Comparison of ENCODE assay signal across 21 cellular contexts in genomic region chr3:184774996-184775715, GRCh38.
"Had no signal": no experiment of that assay in that cellular context is flagged by ENCODE, and none has a peak within 500 bp of the region (broad histone marks: within the 10 kb centered on the region; RNA-seq: fewer than 3 reads in every experiment).

No MANE protein-coding gene starts in this region.

- DNase-seq: effector CD8-positive, alpha-beta T cell; foreskin melanocyte; kidney; left cardiac atrium; left ventricle myocardium inferior; lower lobe of right lung; mesenchymal stem cell; naive thymus-derived CD4-positive, alpha-beta T cell; nephron progenitor cell; right cardiac atrium; stimulated activated CD4-positive, alpha-beta T cell treated with anti-CD3 and anti-CD28 coated beads, Interleukin-15, amount 100 ng/mL, for 24 hours; stimulated activated CD4-positive, alpha-beta T cell treated with anti-CD3 and anti-CD28 coated beads, Interleukin-1b, Interleukin-23, amount 100 ng/mL, for 48 hours; stimulated activated CD4-positive, alpha-beta T cell treated with anti-CD3 and anti-CD28 coated beads, Interleukin-4, amount 100 ng/mL, for 24 hours; stimulated activated naive B cell treated with anti-CD40 and anti-IgM and Interleukin-4, amounts not matched to agents 10 μg/mL and 1 μg/mL and 100 μg/mL, for 72 hours; stimulated activated naive CD8-positive, alpha-beta T cell treated with anti-CD3 and anti-CD28 coated beads, Interleukin-15, amount 100 ng/mL, for 72 hours; testis; transverse colon had no signal

- H3K79me2 ChIP-seq: hepatocyte had no signal

- H2AFZ ChIP-seq: hepatocyte had no signal

- H3K36me3 ChIP-seq: left ventricle myocardium inferior, lower lobe of right lung, ovary, transverse colon had no signal

- ATAC-seq: left cardiac atrium; lower lobe of right lung; naive thymus-derived CD4-positive, alpha-beta T cell; right cardiac atrium; stimulated activated naive B cell treated with anti-CD40 and anti-IgM and Interleukin-4, amounts not matched to agents 10 μg/mL and 1 μg/mL and 100 μg/mL, for 72 hours; stimulated activated naive CD8-positive, alpha-beta T cell treated with anti-CD3 and anti-CD28 coated beads, Interleukin-15, amount 100 ng/mL, for 72 hours had no signal

- H3K27me3 ChIP-seq: hepatocyte, ovary, testis, transverse colon had no signal

- H3K4me2 ChIP-seq: hepatocyte had no signal

- H3K9me3 ChIP-seq: left ventricle myocardium inferior, lower lobe of right lung, ovary, testis, transverse colon had no signal

- H3K4me3 ChIP-seq: coronary artery, dorsolateral prefrontal cortex, hepatocyte, left ventricle myocardium inferior, lower lobe of right lung, ovary, testis, transverse colon had no signal

- H3K27ac ChIP-seq: coronary artery, dorsolateral prefrontal cortex, hepatocyte, left ventricle myocardium inferior, lower lobe of right lung, ovary, testis, transverse colon had no signal

- H3K4me1 ChIP-seq: lower lobe of right lung, testis had no signal
